ENCODE assay signal across 20 cellular contexts in genomic region chr2:7962191-7962590, GRCh38.
"Had no signal": no experiment of that assay in that cellular context is flagged by ENCODE, and none has a peak within 500 bp of the region (broad histone marks: within the 10 kb centered on the region; RNA-seq: fewer than 3 reads in every experiment).

No MANE protein-coding gene starts in this region.

- H3K4me3 Mint-ChIP-seq: activated naive CD4-positive, alpha-beta T cell treated with anti-CD3 and anti-CD28 coated beads, Interleukin-2, amount 50 U/mL, for 24 hours; endodermal cell; naive thymus-derived CD8-positive, alpha-beta T cell; stimulated activated naive B cell treated with anti-CD40 and anti-IgM and Interleukin-4, amounts not matched to agents 10 μg/mL and 1 μg/mL and 100 μg/mL, for 72 hours had no signal

- H3K4me1 ChIP-seq: gastrocnemius medialis, heart right ventricle, left ventricle myocardium inferior, thyroid gland, uterus had no signal

- H3K9me3 ChIP-seq: gastrocnemius medialis, heart right ventricle, left ventricle myocardium inferior, thyroid gland, uterus had no signal

- H3K9me3 Mint-ChIP-seq: activated naive CD4-positive, alpha-beta T cell treated with anti-CD3 and anti-CD28 coated beads, Interleukin-2, amount 50 U/mL, for 24 hours; endodermal cell; naive thymus-derived CD8-positive, alpha-beta T cell; stimulated activated naive B cell treated with anti-CD40 and anti-IgM and Interleukin-4, amounts not matched to agents 10 μg/mL and 1 μg/mL and 100 μg/mL, for 72 hours had no signal

- H3K27me3 ChIP-seq: cardiac muscle cell, gastrocnemius medialis, thyroid gland, uterus had no signal

- H3K4me1 Mint-ChIP-seq: activated naive CD4-positive, alpha-beta T cell treated with anti-CD3 and anti-CD28 coated beads, Interleukin-2, amount 50 U/mL, for 24 hours; naive thymus-derived CD8-positive, alpha-beta T cell; stimulated activated naive B cell treated with anti-CD40 and anti-IgM and Interleukin-4, amounts not matched to agents 10 μg/mL and 1 μg/mL and 100 μg/mL, for 72 hours had no signal

- H3K27ac Mint-ChIP-seq: activated naive CD4-positive, alpha-beta T cell treated with anti-CD3 and anti-CD28 coated beads, Interleukin-2, amount 50 U/mL, for 24 hours; endodermal cell; stimulated activated naive B cell treated with anti-CD40 and anti-IgM and Interleukin-4, amounts not matched to agents 10 μg/mL and 1 μg/mL and 100 μg/mL, for 72 hours had no signal

- FAIRE-seq: kidney had no signal

- H3K36me3 Mint-ChIP-seq: activated naive CD4-positive, alpha-beta T cell treated with anti-CD3 and anti-CD28 coated beads, Interleukin-2, amount 50 U/mL, for 24 hours; naive thymus-derived CD8-positive, alpha-beta T cell; stimulated activated naive B cell treated with anti-CD40 and anti-IgM and Interleukin-4, amounts not matched to agents 10 μg/mL and 1 μg/mL and 100 μg/mL, for 72 hours had no signal

- DNase-seq: activated CD4-positive, alpha-beta T cell treated with anti-CD3 and anti-CD28 coated beads, Interleukin-2, amount 50 U/mL, for 48 hours; activated CD4-positive, CD25-positive, alpha-beta regulatory T cell treated with anti-CD3 and anti-CD28 coated beads, Interleukin-2, amount 50 U/mL, for 72 hours; activated effector memory CD4-positive, alpha-beta T cell treated with Interleukin-2 at 50 U/mL for 16 hours; activated T-cell treated with anti-CD3 and anti-CD28 coated beads, Interleukin-2, amount 50 U/mL, for 1 hour; endodermal cell; gastrocnemius medialis; heart right ventricle; kidney; left ventricle myocardium inferior; mesenchymal stem cell; naive thymus-derived CD8-positive, alpha-beta T cell; nucleus accumbens; posterior cingulate gyrus; retina; stimulated activated naive B cell treated with anti-CD40 and anti-IgM and Interleukin-4, amounts not matched to agents 10 μg/mL and 1 μg/mL and 100 μg/mL, for 72 hours; T1000; thyroid gland; uterus had no signal

- H3K36me3 ChIP-seq: cardiac muscle cell, gastrocnemius medialis, heart right ventricle, left ventricle myocardium inferior, thyroid gland, uterus had no signal

- H3K27me3 Mint-ChIP-seq: activated naive CD4-positive, alpha-beta T cell treated with anti-CD3 and anti-CD28 coated beads, Interleukin-2, amount 50 U/mL, for 24 hours; naive thymus-derived CD8-positive, alpha-beta T cell had no signal

- H3K27ac ChIP-seq: cardiac muscle cell, gastrocnemius medialis, heart right ventricle, left ventricle myocardium inferior, thyroid gland, uterus had no signal

- H3K4me3 ChIP-seq: cardiac muscle cell, gastrocnemius medialis, heart right ventricle, left ventricle myocardium inferior, thyroid gland, uterus had no signal

- ATAC-seq: gastrocnemius medialis; heart right ventricle; naive thymus-derived CD8-positive, alpha-beta T cell; stimulated activated naive B cell treated with anti-CD40 and anti-IgM and Interleukin-4, amounts not matched to agents 10 μg/mL and 1 μg/mL and 100 μg/mL, for 72 hours had no signal
